14 cellular contexts compared by ENCODE assay signal in genomic region chrX:48489296-48489695, GRCh38. TPM values are rescaled to one million over a fixed set of nuclear protein-coding genes. Genes with fewer than 3 reads are reported as not detected.
DNase-seq lines count a peak whose midpoint lies in the region; ATAC-seq and TF ChIP-seq lines count a peak whose summit lies in the region.
"Had no signal": no experiment of that assay in that cellular context is flagged by ENCODE, and none has a peak within 500 bp of the region (broad histone marks: within the 10 kb centered on the region; RNA-seq: fewer than 3 reads in every experiment).

No MANE protein-coding gene starts in this region.

- intact Hi-C loops in PC-3 (cut with micrococcal nuclease): no loop called here
- intact Hi-C loops in dendritic cell treated with granulocyte-macrophage colony-stimulating factor and Interleukin-4, amounts not matched to agents 40 ng/mL and 50 ng/mL, for 4 days (cut with micrococcal nuclease): no loop called here

- peak overlapping the region; percentile 98 for H3K27ac ChIP-seq in PC-3 (ENCODE audit: low read length)
- H3K27ac ChIP-seq in RWPE2 (ENCODE audit: poor library complexity, severe bottlenecking): peak overlapping the region; percentile 97
- H3K27ac ChIP-seq in mesenchymal stem cell (ENCODE audit: low read length, poor library complexity, severe bottlenecking): no peak overlapping the region
- H3K27ac ChIP-seq: GM23248 had no signal

- H3K36me3 Mint-ChIP-seq in dendritic cell treated with granulocyte-macrophage colony-stimulating factor and Interleukin-4, amounts not matched to agents 40 ng/mL and 50 ng/mL, for 4 days (ENCODE audit: low read depth): peaks cover 7% of the 10 kb centered on the region
- peaks cover 4% of the 10 kb centered on the region for H3K36me3 Mint-ChIP-seq in type B pancreatic cell
- H3K36me3 Mint-ChIP-seq in activated CD4-positive, alpha-beta memory T cell treated with anti-CD3 and anti-CD28 coated beads, Interleukin-2, amount 10 ng/mL, durations not matched to agents 7 days and 5 days (ENCODE audit: low read depth): peaks cover 3% of the 10 kb centered on the region
- H3K36me3 Mint-ChIP-seq: CD4-positive, CD25-positive, alpha-beta regulatory T cell had no signal

- no peak overlapping the region for H3K18ac ChIP-seq in mesenchymal stem cell (ENCODE audit: low read depth in 1 of 2, low read length in 2 of 2)

- H3K27me3 Mint-ChIP-seq in dendritic cell treated with granulocyte-macrophage colony-stimulating factor and Interleukin-4, amounts not matched to agents 40 ng/mL and 50 ng/mL, for 4 days: no peaks in the 10 kb centered on the region
- H3K27me3 Mint-ChIP-seq in type B pancreatic cell: no peaks in the 10 kb centered on the region
- H3K27me3 Mint-ChIP-seq in activated CD4-positive, alpha-beta memory T cell treated with anti-CD3 and anti-CD28 coated beads, Interleukin-2, amount 10 ng/mL, durations not matched to agents 7 days and 5 days: no peaks in the 10 kb centered on the region
- H3K27me3 Mint-ChIP-seq: B cell; CD4-positive, CD25-positive, alpha-beta regulatory T cell; CD8-positive, alpha-beta memory T cell had no signal

- H3K4me3 ChIP-seq in PC-3 (ENCODE audit: low read length) (no peak overlapping the region), RWPE2 (ENCODE audit: severe bottlenecking) (no peak overlapping the region), mesenchymal stem cell (ENCODE audit: insufficient read depth in 1 of 2, low read depth in 1 of 2, low read length in 2 of 2) (no peak overlapping the region)
- H3K4me3 ChIP-seq: GM23248, HAP-1 had no signal

- no peak overlapping the region for H4K91ac ChIP-seq in mesenchymal stem cell (ENCODE audit: low read length)

- H3K9ac ChIP-seq in PC-3 (ENCODE audit: low read length): no peak overlapping the region
- H3K9ac ChIP-seq in mesenchymal stem cell (ENCODE audit: low read length): no peak overlapping the region
- H3K9ac ChIP-seq: GM23248 had no signal

- no peaks in the 10 kb centered on the region for H3F3A ChIP-seq in PC-3 (ENCODE audit: low read length, unreplicated experiment)

- H3K4me3 Mint-ChIP-seq in dendritic cell treated with granulocyte-macrophage colony-stimulating factor and Interleukin-4, amounts not matched to agents 40 ng/mL and 50 ng/mL, for 4 days: no peak overlapping the region
- no peak overlapping the region for H3K4me3 Mint-ChIP-seq in type B pancreatic cell
- no peak overlapping the region for H3K4me3 Mint-ChIP-seq in activated CD4-positive, alpha-beta memory T cell treated with anti-CD3 and anti-CD28 coated beads, Interleukin-2, amount 10 ng/mL, durations not matched to agents 7 days and 5 days
- H3K4me3 Mint-ChIP-seq: B cell; CD4-positive, CD25-positive, alpha-beta regulatory T cell; CD8-positive, alpha-beta memory T cell had no signal

- no peak for DNase-seq in PC-3
- no peak for DNase-seq in RWPE2 (ENCODE audit: low spot score)
- DNase-seq in mesenchymal stem cell: no peak
- no peak for DNase-seq in type B pancreatic cell (ENCODE audit: extremely low spot score, unreplicated experiment)
- DNase-seq in activated CD4-positive, alpha-beta memory T cell treated with anti-CD3 and anti-CD28 coated beads, Interleukin-2, amount 10 ng/mL, durations not matched to agents 7 days and 5 days: no peak
- DNase-seq: C1 segment of cervical spinal cord; CD4-positive, CD25-positive, alpha-beta regulatory T cell; CD8-positive, alpha-beta memory T cell; COR-L47; GM23248 had no signal

- H3K79me2 ChIP-seq in PC-3 (ENCODE audit: low read length): no peaks in the 10 kb centered on the region

- no peak overlapping the region for H2BK120ac ChIP-seq in mesenchymal stem cell (ENCODE audit: low read depth, low read length)

- no peak overlapping the region for H2BK5ac ChIP-seq in mesenchymal stem cell (ENCODE audit: low read depth, low read length, poor library complexity, severe bottlenecking)

- H3K4ac ChIP-seq in mesenchymal stem cell (ENCODE audit: low read depth in 1 of 2, low read length in 2 of 2): no peak overlapping the region

- H3K4me1 ChIP-seq in PC-3 (ENCODE audit: insufficient read depth, low read length): peaks cover 55% of the 10 kb centered on the region
- H3K4me1 ChIP-seq in RWPE2 (ENCODE audit: insufficient read depth, poor library complexity, severe bottlenecking): peaks cover 47% of the 10 kb centered on the region
- peaks cover 20% of the 10 kb centered on the region for H3K4me1 ChIP-seq in mesenchymal stem cell (ENCODE audit: control insufficient read depth, insufficient read depth, low read depth, low read length)
- H3K4me1 ChIP-seq: HAP-1 had no signal

- no peak overlapping the region for H2BK12ac ChIP-seq in mesenchymal stem cell (ENCODE audit: low read length in 2 of 2)

- TF ChIP-seq CTCF in PC-3 (conservative IDR thresholded peaks at IDR 0.05; ENCODE audit: low read depth, low read length) (no peak), RWPE2 (IDR thresholded peaks at IDR 0.05; ENCODE audit: poor library complexity, severe bottlenecking) (no peak), type B pancreatic cell (conservative IDR thresholded peaks at IDR 0.05) (no peak)

- H4K20me1 ChIP-seq in PC-3 (ENCODE audit: low read length): no peaks in the 10 kb centered on the region

- 93% methylated on average over 3 of the region's 9 CpGs for WGBS in mesenchymal stem cell

- H3K27me3 ChIP-seq in PC-3 (ENCODE audit: low read length) (no peaks in the 10 kb centered on the region), RWPE2 (ENCODE audit: insufficient read depth, poor library complexity, severe bottlenecking) (no peaks in the 10 kb centered on the region), mesenchymal stem cell (ENCODE audit: control insufficient read depth in 1 of 2, insufficient read depth in 1 of 2, low read length in 2 of 2) (no peaks in the 10 kb centered on the region)

- H2BK15ac ChIP-seq in mesenchymal stem cell (ENCODE audit: low read depth, poor library complexity, severe bottlenecking): no peak overlapping the region

- no peak overlapping the region for H2AFZ ChIP-seq in PC-3 (ENCODE audit: low read length)
- no peak overlapping the region for H2AFZ ChIP-seq in mesenchymal stem cell (ENCODE audit: low read depth, low read length)
- H2AFZ ChIP-seq: GM23248 had no signal

- H3K23ac ChIP-seq in mesenchymal stem cell (ENCODE audit: low read length in 2 of 2): no peak overlapping the region

- POLR2A ChIA-PET in PC-3 (lab: Charles Lee; ENCODE audit: unreplicated experiment): no interaction called here
- POLR2A ChIA-PET in activated CD4-positive, alpha-beta memory T cell treated with anti-CD3 and anti-CD28 coated beads, Interleukin-2, amount 10 ng/mL, durations not matched to agents 7 days and 5 days (lab: Charles Lee): no interaction called here

- H4K8ac ChIP-seq in mesenchymal stem cell (ENCODE audit: low read length): no peak overlapping the region

- no peaks in the 10 kb centered on the region for H3K9me3 Mint-ChIP-seq in dendritic cell treated with granulocyte-macrophage colony-stimulating factor and Interleukin-4, amounts not matched to agents 40 ng/mL and 50 ng/mL, for 4 days
- no peaks in the 10 kb centered on the region for H3K9me3 Mint-ChIP-seq in type B pancreatic cell
- no peaks in the 10 kb centered on the region for H3K9me3 Mint-ChIP-seq in activated CD4-positive, alpha-beta memory T cell treated with anti-CD3 and anti-CD28 coated beads, Interleukin-2, amount 10 ng/mL, durations not matched to agents 7 days and 5 days
- H3K9me3 Mint-ChIP-seq: CD8-positive, alpha-beta memory T cell had no signal

- H3K14ac ChIP-seq in mesenchymal stem cell (ENCODE audit: low read length in 2 of 2): no peak overlapping the region

- H3K9me3 ChIP-seq in PC-3 (ENCODE audit: low read length): no peaks in the 10 kb centered on the region
- H3K9me3 ChIP-seq in RWPE2 (ENCODE audit: severe bottlenecking): no peaks in the 10 kb centered on the region
- H3K9me3 ChIP-seq in mesenchymal stem cell (ENCODE audit: control insufficient read depth, low read length): peaks cover 3% of the 10 kb centered on the region
- H3K9me3 ChIP-seq: HAP-1 had no signal

- ATAC-seq in PC-3 (no peak), RWPE2 (ENCODE audit: low read depth) (no peak), HG02571 (IDR thresholded peaks at IDR 0.05; ENCODE audit: unreplicated experiment) (no peak)

- H3K9me2 ChIP-seq in PC-3 (replicated peaks; ENCODE audit: low read length): no peaks in the 10 kb centered on the region

- H3K79me1 ChIP-seq in mesenchymal stem cell (replicated peaks; ENCODE audit: low read length, poor library complexity, severe bottlenecking): no peaks in the 10 kb centered on the region

- no TSS peak for BruUV-seq in PC-3 (replicated peaks; lab: Mats Ljungman, UMichigan)

- no peak overlapping the region for H2AK5ac ChIP-seq in mesenchymal stem cell (ENCODE audit: low read length, severe bottlenecking)

- H3K4me1 Mint-ChIP-seq in dendritic cell treated with granulocyte-macrophage colony-stimulating factor and Interleukin-4, amounts not matched to agents 40 ng/mL and 50 ng/mL, for 4 days (ENCODE audit: low read depth): peaks cover 15% of the 10 kb centered on the region
- no peaks in the 10 kb centered on the region for H3K4me1 Mint-ChIP-seq in type B pancreatic cell (ENCODE audit: unreplicated experiment)
- no peaks in the 10 kb centered on the region for H3K4me1 Mint-ChIP-seq in activated CD4-positive, alpha-beta memory T cell treated with anti-CD3 and anti-CD28 coated beads, Interleukin-2, amount 10 ng/mL, durations not matched to agents 7 days and 5 days
- H3K4me1 Mint-ChIP-seq: B cell; CD4-positive, CD25-positive, alpha-beta regulatory T cell; CD8-positive, alpha-beta memory T cell had no signal

- H3K27ac Mint-ChIP-seq in dendritic cell treated with granulocyte-macrophage colony-stimulating factor and Interleukin-4, amounts not matched to agents 40 ng/mL and 50 ng/mL, for 4 days: peak overlapping the region; percentile 20
- no peak overlapping the region for H3K27ac Mint-ChIP-seq in type B pancreatic cell
- no peak overlapping the region for H3K27ac Mint-ChIP-seq in activated CD4-positive, alpha-beta memory T cell treated with anti-CD3 and anti-CD28 coated beads, Interleukin-2, amount 10 ng/mL, durations not matched to agents 7 days and 5 days
- H3K27ac Mint-ChIP-seq: B cell; CD4-positive, CD25-positive, alpha-beta regulatory T cell; CD8-positive, alpha-beta memory T cell had no signal

- H3K36me3 ChIP-seq in PC-3 (ENCODE audit: low read depth, low read length): peaks cover 22% of the 10 kb centered on the region
- peaks cover 24% of the 10 kb centered on the region for H3K36me3 ChIP-seq in RWPE2 (ENCODE audit: low read depth)
- H3K36me3 ChIP-seq in mesenchymal stem cell (ENCODE audit: control insufficient read depth in 1 of 2, insufficient read depth in 2 of 2, low read depth in 1 of 2, low read length in 2 of 2): peaks cover 2 to 18% of the 10 kb centered on the region in 2 experiments

- CTCF ChIA-PET in PC-3 (lab: Charles Lee): no interaction called here
- CTCF ChIA-PET in activated CD4-positive, alpha-beta memory T cell treated with anti-CD3 and anti-CD28 coated beads, Interleukin-2, amount 10 ng/mL, durations not matched to agents 7 days and 5 days (lab: Charles Lee): no interaction called here

- H3K4me2 ChIP-seq in PC-3 (ENCODE audit: low read length): no peak overlapping the region
- H3K4me2 ChIP-seq in mesenchymal stem cell (ENCODE audit: low read length, poor library complexity, severe bottlenecking): peak overlapping the region; percentile 22

RNA-seq across cellular contexts. Expression of gene FTSJ1, which starts 13.3 kb away (rescaled TPM):
- 175 and 189 TPM in 2 replicates for total RNA-seq in PC-3 (2014; rRNA removed)
- 52.9 TPM for polyA plus RNA-seq in mesenchymal stem cell (2013, experiment 1 of 2)
- polyA plus RNA-seq in mesenchymal stem cell (2013, experiment 2 of 2): 53.1 TPM
- 35.3 and 46.4 TPM in 2 replicates for total RNA-seq in type B pancreatic cell (ENCODE audit: low replicate concordance)
- 10 to 100 TPM; 57.6 to 60.1 TPM for total RNA-seq in activated CD4-positive, alpha-beta memory T cell treated with anti-CD3 and anti-CD28 coated beads, Interleukin-2, amount 10 ng/mL, durations not matched to agents 7 days and 5 days

RNA-seq across cellular contexts. Expression of gene SLC38A5, which starts 19.2 kb away (rescaled TPM):
- 1.6 and 2.4 TPM in 2 replicates for total RNA-seq in PC-3 (2014; rRNA removed)
- polyA plus RNA-seq in mesenchymal stem cell (2013, experiment 1 of 2): 12.1 TPM
- 12.8 TPM for polyA plus RNA-seq in mesenchymal stem cell (2013, experiment 2 of 2)
- 1.8 and 4.6 TPM in 2 replicates for total RNA-seq in type B pancreatic cell (ENCODE audit: low replicate concordance)
- total RNA-seq in activated CD4-positive, alpha-beta memory T cell treated with anti-CD3 and anti-CD28 coated beads, Interleukin-2, amount 10 ng/mL, durations not matched to agents 7 days and 5 days: 10 to 100 TPM; 76.4 to 82.4 TPM

RNA-seq across cellular contexts. Expression of gene PORCN, which starts 19.5 kb away (rescaled TPM):
- total RNA-seq in PC-3 (2014; rRNA removed): 38.9 and 48.3 TPM in 2 replicates
- 12.1 TPM for polyA plus RNA-seq in mesenchymal stem cell (2013, experiment 1 of 2)
- polyA plus RNA-seq in mesenchymal stem cell (2013, experiment 2 of 2): 12.5 TPM
- total RNA-seq in type B pancreatic cell (ENCODE audit: low replicate concordance): 3.6 and 10.0 TPM in 2 replicates
- total RNA-seq in activated CD4-positive, alpha-beta memory T cell treated with anti-CD3 and anti-CD28 coated beads, Interleukin-2, amount 10 ng/mL, durations not matched to agents 7 days and 5 days: 10 to 100 TPM; 26.1 to 29.2 TPM

RNA-seq across cellular contexts. Expression of gene EBP, which starts 32.3 kb away (rescaled TPM):
- total RNA-seq in PC-3 (2014; rRNA removed): 307 and 324 TPM in 2 replicates
- 98.9 TPM for polyA plus RNA-seq in mesenchymal stem cell (2013, experiment 1 of 2)
- 97.3 TPM for polyA plus RNA-seq in mesenchymal stem cell (2013, experiment 2 of 2)
- 79.8 and 95.9 TPM in 2 replicates for total RNA-seq in type B pancreatic cell (ENCODE audit: low replicate concordance)
- total RNA-seq in activated CD4-positive, alpha-beta memory T cell treated with anti-CD3 and anti-CD28 coated beads, Interleukin-2, amount 10 ng/mL, durations not matched to agents 7 days and 5 days: 100 to 1,000 TPM; 446 to 461 TPM

RNA-seq across cellular contexts. Expression of gene TBC1D25, which starts 50.2 kb away (rescaled TPM):
- 11.3 and 24.2 TPM in 2 replicates for total RNA-seq in PC-3 (2014; rRNA removed)
- 11.5 TPM for polyA plus RNA-seq in mesenchymal stem cell (2013, experiment 1 of 2)
- 12.4 TPM for polyA plus RNA-seq in mesenchymal stem cell (2013, experiment 2 of 2)
- total RNA-seq in type B pancreatic cell (ENCODE audit: low replicate concordance): 10.6 and 12.8 TPM in 2 replicates
- 10 to 100 TPM; 21.7 to 22.3 TPM for total RNA-seq in activated CD4-positive, alpha-beta memory T cell treated with anti-CD3 and anti-CD28 coated beads, Interleukin-2, amount 10 ng/mL, durations not matched to agents 7 days and 5 days

Comparison
In these comparisons a context has a peak if more than half of its experiments do, and no peak if none do; other contexts are left out.
1. RNA of gene SLC38A5, which starts 19.2 kb away (total RNA-seq): 76.4 to 82.4 TPM in activated CD4-positive, alpha-beta memory T cell treated with anti-CD3 and anti-CD28 coated beads, Interleukin-2, amount 10 ng/mL, durations not matched to agents 7 days and 5 days; 1.8 to 4.6 TPM in type B pancreatic cell and 1.6 to 2.4 TPM in PC-3; every median in the first group is over 10 times any median in the second.